12 cellular contexts compared by ENCODE assay signal in the genomic region with DNA sequence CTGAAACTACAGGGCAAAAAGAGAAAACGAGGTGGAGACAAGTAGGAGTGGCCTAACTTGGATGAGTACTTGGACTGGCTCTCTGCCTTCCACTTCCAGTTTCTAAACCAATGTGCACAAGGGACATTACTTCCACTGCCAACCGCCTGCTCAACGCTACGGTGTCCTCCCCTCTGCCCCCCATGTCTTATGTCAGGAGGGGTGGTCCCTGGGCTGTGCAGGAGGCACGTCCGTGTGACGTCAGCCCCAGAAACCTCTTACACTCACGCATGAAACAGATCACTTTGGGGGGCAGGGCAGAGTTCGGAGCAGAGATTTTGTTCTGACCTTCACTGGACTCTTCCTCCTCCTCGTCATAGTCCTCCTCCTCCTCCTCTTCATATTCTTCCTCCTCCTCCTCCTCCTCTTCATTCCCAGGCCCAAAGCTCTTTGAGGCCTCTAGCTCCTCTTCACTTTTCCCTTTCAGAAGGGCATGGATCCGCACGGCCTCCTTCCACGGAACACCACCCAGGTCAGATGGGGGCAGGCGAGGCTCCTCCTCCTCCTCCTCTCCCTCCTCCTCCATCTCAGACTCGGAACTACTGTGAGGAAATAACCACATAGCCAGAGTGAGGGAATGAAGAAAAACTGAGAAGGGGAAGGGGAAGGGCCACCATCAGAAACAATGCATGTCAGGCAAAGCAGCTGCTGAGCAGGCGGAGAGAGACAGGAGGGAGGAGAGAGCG. TPM values are rescaled to one million over a fixed set of nuclear protein-coding genes. Genes with fewer than 3 reads are reported as not detected.
DNase-seq lines count a peak whose midpoint lies in the region; ATAC-seq and TF ChIP-seq lines count a peak whose summit lies in the region.
"Had no signal": no experiment of that assay in that cellular context is flagged by ENCODE, and none has a peak within 500 bp of the region (broad histone marks: within the 10 kb centered on the region; RNA-seq: fewer than 3 reads in every experiment).

No MANE protein-coding gene starts in this region.

- H3K9me3 ChIP-seq in HCT116 (ENCODE audit: control insufficient read depth in 1 of 2, insufficient read depth in 1 of 2, low read depth in 1 of 2, low read length in 2 of 2) (no peaks in the 10 kb centered on the region), stomach (no peaks in the 10 kb centered on the region)

- no peaks in the 10 kb centered on the region for H3K79me2 ChIP-seq in HCT116 (ENCODE audit: insufficient read depth, low read length)

- H3K36me3 Mint-ChIP-seq in memory B cell (peaks cover 16% of the 10 kb centered on the region), immature natural killer cell (no peaks in the 10 kb centered on the region)

- RAD21 ChIA-PET in HCT116 (lab: Charles Lee; ENCODE audit: low non-redundant PET in 1 of 2, low total read pairs in 2 of 2, uncharacterized antibody in 2 of 2, unreplicated experiment in 2 of 2), result interaction anchor here in 1 of 2 experiments (2.3 kb wide), 1 partner anchor 244 kb away, joined by 12 read pairs; no protein-coding TSS in a partner anchor

- H3K4me2 ChIP-seq in HCT116 (ENCODE audit: low read length), result no peak overlapping the region

- no peaks in the 10 kb centered on the region for H3K4me1 ChIP-seq in HCT116 (ENCODE audit: control insufficient read depth in 1 of 2, insufficient read depth in 2 of 2, low read length in 2 of 2)
- H3K4me1 ChIP-seq in stomach, result peaks cover 11 to 54% (median 27%) of the 10 kb centered on the region in 4 donors

- H3K4me3 Mint-ChIP-seq in memory B cell (no peak overlapping the region), immature natural killer cell (no peak overlapping the region)
- H3K4me3 Mint-ChIP-seq: nephron had no signal

- H4K20me1 ChIP-seq in HCT116 (ENCODE audit: insufficient read depth), result no peaks in the 10 kb centered on the region

- H3K27ac ChIP-seq in HCT116 (ENCODE audit: low read depth, low read length), result no peak overlapping the region
- H3K27ac ChIP-seq in dorsolateral prefrontal cortex, result peak overlapping the region in 51 of 59 donors; percentile 23 to 88 (median 75)
- peak overlapping the region in 4 of 5 donors; percentile 47 to 84 (median 62) for H3K27ac ChIP-seq in stomach

- H3K27me3 ChIP-seq in HCT116 (ENCODE audit: insufficient read depth, low read length) (no peaks in the 10 kb centered on the region), dorsolateral prefrontal cortex (no peaks in the 10 kb centered on the region), stomach (no peaks in the 10 kb centered on the region)

- DNase-seq in HCT116 (ENCODE audit: low read depth, low spot score), result no peak
- no peak for DNase-seq in dorsolateral prefrontal cortex
- DNase-seq in memory B cell (ENCODE audit: low spot score in 2 of 2), result no peak
- no peak for DNase-seq in stomach
- no peak for DNase-seq in NCI-H2081 (lab: John Stamatoyannopoulos, UW)
- DNase-seq in NOMO-1 treated with dmso at 0.1 percent for 144 hours (lab: John Stamatoyannopoulos, UW; ENCODE audit: unreplicated experiment), result no peak
- no peak for DNase-seq in immature natural killer cell
- no peak for DNase-seq in activated CD4-positive, alpha-beta T cell treated with anti-CD3 and anti-CD28 coated beads for 4 hours
- DNase-seq: activated CD4-positive, alpha-beta T cell treated with anti-CD3 and anti-CD28 coated beads, Interleukin-2, amount 50 U/mL, for 48 hours; activated naive CD4-positive, alpha-beta T cell treated with Interleukin-2 at 50 U/mL for 16 hours; MM.1S had no signal

- POLR2A ChIA-PET in HCT116 (lab: Charles Lee), result no interaction called here

- TF ChIP-seq RAD21 in HCT116 (IDR thresholded peaks at IDR 0.05; ENCODE audit: low read depth), result no peak

- WGBS in stomach, 5 donors, result 77 to 89% (median 77%) methylated on average over 17 of the region's 17 CpGs

- H3K4me3 ChIP-seq in HCT116 (replicated peaks in 1 of 2; ENCODE audit: low read depth in 1 of 2, low read length in 2 of 2) (no peak overlapping the region), dorsolateral prefrontal cortex (no peak overlapping the region), stomach (no peak overlapping the region)

- peak; percentile 61 for TF ChIP-seq EP300 in stomach (IDR thresholded peaks at IDR 0.05)

- TF ChIP-seq POLR2A in HCT116 (IDR thresholded peaks at IDR 0.05; ENCODE audit: borderline replicate concordance, extremely low read depth, insufficient read depth, insufficient read length) (no peak), stomach (IDR thresholded peaks at IDR 0.05) (no peak)

- H3K36me3 ChIP-seq in HCT116 (ENCODE audit: control insufficient read depth in 1 of 2, insufficient read depth in 2 of 2, low read length in 2 of 2), result peaks cover 9 to 26% of the 10 kb centered on the region in 2 experiments; a peak in 3 of 4 replicates
- H3K36me3 ChIP-seq in stomach, result peaks cover 0 to 59% (median 45%) of the 10 kb centered on the region in 4 donors

- BruUV-seq in HCT116 (replicated peaks; lab: Mats Ljungman, UMichigan), result TSS peak; percentile 25

- intact Hi-C loops in HCT116 (cut with micrococcal nuclease), result no loop called here
- intact Hi-C loops in dorsolateral prefrontal cortex (cut with DNase I), result loop anchor here (2.0 to 5.0 kb wide), 4 partner anchors 41 to 191 kb away; a partner anchor contains a TSS
- intact Hi-C loops in stomach (cut with DNase I; ENCODE audit: low total_unique reads), result no loop called here

- no peak overlapping the region for H3K9ac ChIP-seq in HCT116 (ENCODE audit: low read length)

- CTCF ChIA-PET in HCT116 (lab: Charles Lee), result interaction anchor here (5.5 kb wide), 1 partner anchor 245 kb away, joined by 121 read pairs; a partner anchor contains a TSS

- H3K27ac Mint-ChIP-seq in memory B cell (peak overlapping the region; percentile 77), immature natural killer cell (peak overlapping the region in 1 of 6 donors; percentile 42)

- TF ChIP-seq CTCF in HCT116 (IDR thresholded peaks at IDR 0.05 in 2 of 3, conservative IDR thresholded peaks at IDR 0.05 in 1 of 3; ENCODE audit: borderline replicate concordance in 1 of 3, insufficient read depth in 1 of 3, low read depth in 2 of 3, low read length in 2 of 3) (no peak), dorsolateral prefrontal cortex (IDR thresholded peaks at IDR 0.05 in 54 of 56, conservative IDR thresholded peaks at IDR 0.05 in 2 of 56; ENCODE audit: low read depth in 1 of 56, partially characterized antibody in 56 of 56) (no peak), stomach (IDR thresholded peaks at IDR 0.05) (no peak)

- H3K9me2 ChIP-seq in HCT116 (ENCODE audit: insufficient read depth), result no peaks in the 10 kb centered on the region

- ATAC-seq in HCT116 (no peak), memory B cell (ENCODE audit: low read depth) (no peak)

- H3K9me3 Mint-ChIP-seq in memory B cell (no peaks in the 10 kb centered on the region), immature natural killer cell (no peaks in the 10 kb centered on the region)
- H3K9me3 Mint-ChIP-seq: nephron had no signal

- H2AFZ ChIP-seq in HCT116 (ENCODE audit: low read depth, low read length, poor library complexity, severe bottlenecking), result no peak overlapping the region

- H3K4me1 Mint-ChIP-seq in memory B cell, result peaks cover 13% of the 10 kb centered on the region
- peaks cover 0 to 5% of the 10 kb centered on the region in 2 donors for H3K4me1 Mint-ChIP-seq in immature natural killer cell

- H3K27me3 Mint-ChIP-seq in memory B cell (no peaks in the 10 kb centered on the region), immature natural killer cell (ENCODE audit: low read depth in 3 of 3) (peaks cover 0 to 2% (median 0%) of the 10 kb centered on the region in 3 donors)

TF ChIP-seq in HCT116, 20 proteins besides CTCF, POLR2A, EP300 and RAD21:
- no peak for TF ChIP-seq YY1 (IDR thresholded peaks at IDR 0.05; ENCODE audit: extremely low read depth, insufficient replicate concordance, low read depth, low read length)
- TF ChIP-seq TCF7L2 (IDR thresholded peaks at IDR 0.05; ENCODE audit: borderline replicate concordance, extremely low read depth, insufficient read depth, insufficient read length), result no peak
- TF ChIP-seq FOSL1 (IDR thresholded peaks at IDR 0.05; ENCODE audit: low read depth), result no peak
- no peak for TF ChIP-seq EZH2 (IDR thresholded peaks at IDR 0.05)
- TF ChIP-seq SP1 (IDR thresholded peaks at IDR 0.05; ENCODE audit: low read depth), result no peak
- TF ChIP-seq CBX3 (IDR thresholded peaks at IDR 0.05; ENCODE audit: low read depth), result no peak
- TF ChIP-seq EZH2phosphoT487 (IDR thresholded peaks at IDR 0.05; ENCODE audit: borderline replicate concordance), result no peak
- no peak for TF ChIP-seq ZFX (IDR thresholded peaks at IDR 0.05)
- TF ChIP-seq, protein P1, sequence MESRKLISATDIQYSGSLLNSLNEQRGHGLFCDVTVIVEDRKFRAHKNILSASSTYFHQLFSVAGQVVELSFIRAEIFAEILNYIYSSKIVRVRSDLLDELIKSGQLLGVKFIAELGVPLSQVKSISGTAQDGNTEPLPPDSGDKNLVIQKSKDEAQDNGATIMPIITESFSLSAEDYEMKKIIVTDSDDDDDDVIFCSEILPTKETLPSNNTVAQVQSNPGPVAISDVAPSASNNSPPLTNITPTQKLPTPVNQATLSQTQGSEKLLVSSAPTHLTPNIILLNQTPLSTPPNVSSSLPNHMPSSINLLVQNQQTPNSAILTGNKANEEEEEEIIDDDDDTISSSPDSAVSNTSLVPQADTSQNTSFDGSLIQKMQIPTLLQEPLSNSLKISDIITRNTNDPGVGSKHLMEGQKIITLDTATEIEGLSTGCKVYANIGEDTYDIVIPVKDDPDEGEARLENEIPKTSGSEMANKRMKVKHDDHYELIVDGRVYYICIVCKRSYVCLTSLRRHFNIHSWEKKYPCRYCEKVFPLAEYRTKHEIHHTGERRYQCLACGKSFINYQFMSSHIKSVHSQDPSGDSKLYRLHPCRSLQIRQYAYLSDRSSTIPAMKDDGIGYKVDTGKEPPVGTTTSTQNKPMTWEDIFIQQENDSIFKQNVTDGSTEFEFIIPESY (IDR thresholded peaks at IDR 0.05; ENCODE audit: extremely low read depth, insufficient replicate concordance, low read length), result no peak

RNA-seq across cellular contexts. Expression of a gene that starts 57.4 kb away (rescaled TPM):
- 58.2 TPM for total RNA-seq in HCT116 (2021; ENCODE audit: unreplicated experiment)
- 65.1 and 82.9 TPM in 2 replicates for polyA plus RNA-seq in HCT116 (2012)
- 10 to 100 TPM; 14.9 to 53.3 (median 31.3) TPM for total RNA-seq in dorsolateral prefrontal cortex
- 10 to 100 TPM in 4 of 5 donors, 1 to 10 TPM in 1; 1.2 to 50.9 (median 24.0) TPM for total RNA-seq in stomach
- polyA plus RNA-seq in stomach, result 10 to 100 TPM; 15.2 to 24.4 (median 15.3) TPM
- 100 to 1,000 TPM; 110 to 180 (median 164) TPM for polyA plus RNA-seq in immature natural killer cell

Comparison
In these comparisons a context has a peak if more than half of its experiments do, and no peak if none do; other contexts are left out.
1. intact Hi-C loops: an anchor here in dorsolateral prefrontal cortex (2.0 to 5.0 kb wide); none called in HCT116 and stomach.